8 cellular contexts compared by ENCODE assay signal in genomic region chr6:26597389-26597766, GRCh38. TPM values are rescaled to one million over a fixed set of nuclear protein-coding genes. Genes with fewer than 3 reads are reported as not detected.
DNase-seq lines count a peak whose midpoint lies in the region; FAIRE-seq and TF ChIP-seq lines count a peak whose summit lies in the region.

No MANE protein-coding gene starts in this region.

- H3K4me1 ChIP-seq in CD8-positive, alpha-beta memory T cell (ENCODE audit: insufficient read depth, low read length) = peaks cover 21% of the 10 kb centered on the region

- H3K4me1 Mint-ChIP-seq in CD8-positive, alpha-beta memory T cell = peaks cover 8 to 13% (median 9%) of the 10 kb centered on the region in 3 donors
- H3K4me1 Mint-ChIP-seq in osteocyte (ENCODE audit: unreplicated experiment) = peaks cover 17% of the 10 kb centered on the region

- CTCF ChIA-PET in CD8-positive, alpha-beta memory T cell (lab: Charles Lee) = no interaction called here
- CTCF ChIA-PET in RWPE1 (lab: Yijun Ruan, JAX) = no interaction called here

- TF ChIP-seq CTCF in RWPE1 (conservative IDR thresholded peaks at IDR 0.05; ENCODE audit: low read depth) = no peak
- no peak for TF ChIP-seq CTCF in fibroblast of villous mesenchyme (IDR thresholded peaks at IDR 0.05; ENCODE audit: insufficient read depth, low read depth, low read length)
- no peak for TF ChIP-seq CTCF in retinal pigment epithelial cell (conservative IDR thresholded peaks at IDR 0.05; ENCODE audit: low read depth, low read length)
- no peak for TF ChIP-seq CTCF in osteocyte (IDR thresholded peaks at IDR 0.05)

- FAIRE-seq in RCC 7860 (lab: Jason Lieb, UNC) = no peak

- peaks cover 0 to 29% (median 7%) of the 10 kb centered on the region in 3 donors for H3K36me3 Mint-ChIP-seq in CD8-positive, alpha-beta memory T cell
- H3K36me3 Mint-ChIP-seq in osteocyte (ENCODE audit: unreplicated experiment) = peaks cover 17% of the 10 kb centered on the region

- peaks cover 22% of the 10 kb centered on the region for H3K36me3 ChIP-seq in CD8-positive, alpha-beta memory T cell (ENCODE audit: insufficient read depth, low read length)

- H3K9me3 ChIP-seq in CD8-positive, alpha-beta memory T cell (ENCODE audit: low read length) = no peaks in the 10 kb centered on the region

- POLR2A ChIA-PET in CD8-positive, alpha-beta memory T cell (lab: Charles Lee) = interaction anchor here (0.5 kb wide), 1 partner anchor 1289 kb away, joined by 3 read pairs; no protein-coding TSS in a partner anchor
- POLR2A ChIA-PET in RWPE1 (lab: Yijun Ruan, JAX; ENCODE audit: low non-redundant PET) = no interaction called here

- no peak overlapping the region for H3K27ac Mint-ChIP-seq in CD8-positive, alpha-beta memory T cell
- no peak overlapping the region for H3K27ac Mint-ChIP-seq in osteocyte (ENCODE audit: unreplicated experiment)

- no peaks in the 10 kb centered on the region for H3K9me3 Mint-ChIP-seq in CD8-positive, alpha-beta memory T cell
- no peaks in the 10 kb centered on the region for H3K9me3 Mint-ChIP-seq in osteocyte (ENCODE audit: unreplicated experiment)

- H3K4me3 Mint-ChIP-seq in CD8-positive, alpha-beta memory T cell = no peak overlapping the region
- no peak overlapping the region for H3K4me3 Mint-ChIP-seq in osteocyte (ENCODE audit: unreplicated experiment)

- H3K27me3 Mint-ChIP-seq in CD8-positive, alpha-beta memory T cell = peaks cover 0 to 24% of the 10 kb centered on the region in 2 donors
- peaks cover 22% of the 10 kb centered on the region for H3K27me3 Mint-ChIP-seq in osteocyte (ENCODE audit: unreplicated experiment)

- peak overlapping the region; percentile 72 for H3K4me3 ChIP-seq in CD8-positive, alpha-beta memory T cell (ENCODE audit: low read length)
- H3K4me3 ChIP-seq in fibroblast of villous mesenchyme (ENCODE audit: low read depth, low read length) = peak overlapping the region; percentile 100
- H3K4me3 ChIP-seq in retinal pigment epithelial cell (ENCODE audit: low read length) = peak overlapping the region; percentile 99

- H3K27me3 ChIP-seq in CD8-positive, alpha-beta memory T cell (ENCODE audit: insufficient read depth, low read length, poor library complexity, severe bottlenecking) = peaks cover 5% of the 10 kb centered on the region

- DNase-seq in CD8-positive, alpha-beta memory T cell = no peak
- DNase-seq in RWPE1 (ENCODE audit: low spot score) = no peak
- no peak for DNase-seq in fibroblast of villous mesenchyme (ENCODE audit: low read depth)
- DNase-seq in retinal pigment epithelial cell (ENCODE audit: low read depth) = no peak
- DNase-seq in CD1c-positive myeloid dendritic cell (ENCODE audit: extremely low spot score) = no peak
- no peak for DNase-seq in RCC 7860 (ENCODE audit: low spot score)
- DNase-seq in osteocyte (ENCODE audit: extremely low spot score, unreplicated experiment) = no peak
- no peak for DNase-seq in ureter (ENCODE audit: low spot score)

- peak overlapping the region; percentile 90 for H3K27ac ChIP-seq in CD8-positive, alpha-beta memory T cell (ENCODE audit: low read depth, low read length)
- peak overlapping the region; percentile 84 for H3K27ac ChIP-seq in RWPE1

RNA-seq across cellular contexts. Expression of gene ABT1, which starts 0.6 kb away (rescaled TPM):
- 10 to 100 TPM; 34.5 to 36.1 TPM for total RNA-seq in CD8-positive, alpha-beta memory T cell
- 39.7 TPM for polyA plus RNA-seq in CD8-positive, alpha-beta memory T cell
- 14.5 and 16.4 TPM in 2 replicates for total RNA-seq in fibroblast of villous mesenchyme
- 13.1 and 13.9 TPM in 2 replicates for total RNA-seq in osteocyte
- total RNA-seq in ureter = 17.0 TPM

RNA-seq across cellular contexts. Expression of gene HMGN4, which starts 59.2 kb away (rescaled TPM):
- total RNA-seq in CD8-positive, alpha-beta memory T cell = 10 to 100 TPM; 90.0 to 91.4 TPM
- 166 TPM for polyA plus RNA-seq in CD8-positive, alpha-beta memory T cell
- 74.1 and 85.1 TPM in 2 replicates for total RNA-seq in fibroblast of villous mesenchyme
- total RNA-seq in osteocyte = 45.0 and 49.2 TPM in 2 replicates
- 75.3 TPM for total RNA-seq in ureter
